ENCODE assay signal across 27 cellular contexts in genomic region chr15:66071621-66072295, GRCh38.
DNase-seq lines count a peak whose midpoint lies in the region; ATAC-seq and TF ChIP-seq lines count a peak whose summit lies in the region.
"Had no signal": no experiment of that assay in that cellular context is flagged by ENCODE, and none has a peak within 500 bp of the region (broad histone marks: within the 10 kb centered on the region; RNA-seq: fewer than 3 reads in every experiment).

No MANE protein-coding gene starts in this region.

- in situ Hi-C loops in astrocyte of the cerebellum (cut with HindIII; ENCODE audit: low sequenced_read_pairs), result no loop called here

- no peak overlapping the region for H3K27ac ChIP-seq in SJCRH30
- H3K27ac ChIP-seq in spleen, result no peak overlapping the region
- H3K27ac ChIP-seq: foreskin keratinocyte, pancreas had no signal

- H3K9me3 Mint-ChIP-seq in HFFc6, result no peaks in the 10 kb centered on the region
- H3K9me3 Mint-ChIP-seq: activated T-cell treated with anti-CD3 and anti-CD28 coated beads, Interleukin-2, amount 50 U/mL, for 4 hours; dendritic cell treated with granulocyte-macrophage colony-stimulating factor and Interleukin-4, amounts not matched to agents 40 ng/mL and 50 ng/mL, for 4 days; natural killer cell; stimulated activated memory B cell treated with anti-CD40 and anti-IgM and Interleukin-4, amounts not matched to agents 10 μg/mL and 1 μg/mL and 100 μg/mL, for 72 hours had no signal

- no peak overlapping the region for H3K27ac Mint-ChIP-seq in HFFc6
- H3K27ac Mint-ChIP-seq: activated CD4-positive, alpha-beta T cell treated with anti-CD3 and anti-CD28 coated beads for 36 hours; dendritic cell treated with granulocyte-macrophage colony-stimulating factor and Interleukin-4, amounts not matched to agents 40 ng/mL and 50 ng/mL, for 4 days; immature natural killer cell; natural killer cell; stimulated activated memory B cell treated with anti-CD40 and anti-IgM and Interleukin-4, amounts not matched to agents 10 μg/mL and 1 μg/mL and 100 μg/mL, for 72 hours had no signal

- H3K27me3 Mint-ChIP-seq in HFFc6 (ENCODE audit: insufficient read depth), result peaks cover 11% of the 10 kb centered on the region

- H3K4me3 ChIP-seq in AG10803 (ENCODE audit: low read length), result no peak overlapping the region
- H3K4me3 ChIP-seq in astrocyte of the cerebellum (ENCODE audit: low read depth, low read length), result no peak overlapping the region
- no peak overlapping the region for H3K4me3 ChIP-seq in SJCRH30
- no peak overlapping the region for H3K4me3 ChIP-seq in spleen
- H3K4me3 ChIP-seq: pancreas had no signal

- no peak for TF ChIP-seq POLR2A in spleen (IDR thresholded peaks at IDR 0.05)

- DNase-seq in AG10803 (ENCODE audit: low read depth) (peak; percentile 59), HFFc6 (peak; percentile 2), astrocyte of the cerebellum (ENCODE audit: low read depth) (peak; percentile 4), kidney tubule cell (ENCODE audit: low spot score) (peak; percentile 7), SJCRH30 (no peak), spleen (no peak)
- DNase-seq: ACHN; activated CD4-positive, alpha-beta T cell treated with anti-CD3 and anti-CD28 coated beads for 36 hours; activated naive CD4-positive, alpha-beta T cell treated with Interleukin-2 at 50 U/mL for 16 hours; activated T-cell treated with anti-CD3 and anti-CD28 coated beads, Interleukin-2, amount 50 U/mL, for 4 hours; amniotic stem cell; foreskin keratinocyte; GDM1; immature natural killer cell; left ventricle myocardium superior; midbrain; natural killer cell; NCI-H1417; NCI-H524; RPMI8226; stimulated activated CD4-positive, alpha-beta T cell treated with anti-CD3 and anti-CD28 coated beads, Interleukin-2, amount 100 ng/mL, for 24 hours; SW 1271 had no signal

- no peak overlapping the region for H3K4me3 Mint-ChIP-seq in HFFc6
- H3K4me3 Mint-ChIP-seq: activated CD4-positive, alpha-beta T cell treated with anti-CD3 and anti-CD28 coated beads for 36 hours; activated T-cell treated with anti-CD3 and anti-CD28 coated beads, Interleukin-2, amount 50 U/mL, for 4 hours; dendritic cell treated with granulocyte-macrophage colony-stimulating factor and Interleukin-4, amounts not matched to agents 40 ng/mL and 50 ng/mL, for 4 days; immature natural killer cell; natural killer cell; stimulated activated memory B cell treated with anti-CD40 and anti-IgM and Interleukin-4, amounts not matched to agents 10 μg/mL and 1 μg/mL and 100 μg/mL, for 72 hours had no signal

- H3K4me1 ChIP-seq in SJCRH30, result no peaks in the 10 kb centered on the region
- peaks cover 0 to 8% (median 0%) of the 10 kb centered on the region in 6 donors for H3K4me1 ChIP-seq in spleen
- H3K4me1 ChIP-seq: foreskin keratinocyte had no signal

- H3K9me3 ChIP-seq in SJCRH30 (replicated peaks), result no peaks in the 10 kb centered on the region
- H3K9me3 ChIP-seq in spleen, result no peaks in the 10 kb centered on the region
- H3K9me3 ChIP-seq: pancreas had no signal

- H3K27me3 ChIP-seq in SJCRH30 (no peaks in the 10 kb centered on the region), spleen (replicated peaks in 1 of 7) (peaks cover 0 to 6% (median 0%) of the 10 kb centered on the region in 7 donors)
- H3K27me3 ChIP-seq: pancreas had no signal

- ATAC-seq in GM19455 (IDR thresholded peaks at IDR 0.05; ENCODE audit: unreplicated experiment) (no peak), GM18519 (IDR thresholded peaks at IDR 0.05; ENCODE audit: low FRiP score, unreplicated experiment) (no peak)
- ATAC-seq: activated CD4-positive, alpha-beta T cell treated with anti-CD3 and anti-CD28 coated beads for 36 hours; activated T-cell treated with anti-CD3 and anti-CD28 coated beads, Interleukin-2, amount 50 U/mL, for 4 hours; foreskin keratinocyte; natural killer cell; stimulated activated memory B cell treated with anti-CD40 and anti-IgM and Interleukin-4, amounts not matched to agents 10 μg/mL and 1 μg/mL and 100 μg/mL, for 72 hours had no signal

- no peaks in the 10 kb centered on the region for H3K36me3 Mint-ChIP-seq in HFFc6 (ENCODE audit: low read depth)
- H3K36me3 Mint-ChIP-seq: immature natural killer cell; natural killer cell; stimulated activated memory B cell treated with anti-CD40 and anti-IgM and Interleukin-4, amounts not matched to agents 10 μg/mL and 1 μg/mL and 100 μg/mL, for 72 hours had no signal

- intact Hi-C loops in spleen (cut with DNase I; ENCODE audit: low total_unique reads), result no loop called here

- H3K36me3 ChIP-seq in SJCRH30 (no peaks in the 10 kb centered on the region), spleen (no peaks in the 10 kb centered on the region)
- H3K36me3 ChIP-seq: pancreas had no signal

- WGBS in spleen, 5 donors, result 86 to 93% (median 91%) methylated on average over 11 to 12 of the region's 12 CpGs

- TF ChIP-seq CTCF in AG10803 (conservative IDR thresholded peaks at IDR 0.05; ENCODE audit: low read length) (no peak), HFFc6 (IDR thresholded peaks at IDR 0.05) (no peak), astrocyte of the cerebellum (IDR thresholded peaks at IDR 0.05; ENCODE audit: low read depth, low read length, missing control alignments) (no peak), spleen (IDR thresholded peaks at IDR 0.05 in 8 of 11, conservative IDR thresholded peaks at IDR 0.05 in 3 of 11) (no peak)

- H3K4me1 Mint-ChIP-seq in HFFc6 (ENCODE audit: low read depth), result peaks cover 22% of the 10 kb centered on the region
- H3K4me1 Mint-ChIP-seq: activated CD4-positive, alpha-beta T cell treated with anti-CD3 and anti-CD28 coated beads for 36 hours; immature natural killer cell; natural killer cell; stimulated activated memory B cell treated with anti-CD40 and anti-IgM and Interleukin-4, amounts not matched to agents 10 μg/mL and 1 μg/mL and 100 μg/mL, for 72 hours had no signal

Comparison
In these comparisons a context has a peak if more than half of its experiments do, and no peak if none do; other contexts are left out.
1. DNase-seq: peak in AG10803 (single experiment), HFFc6 (single experiment), astrocyte of the cerebellum (single experiment) and kidney tubule cell (single experiment); none in SJCRH30 (0 of 2) and spleen (single experiment).